17 cellular contexts compared by ENCODE assay signal in genomic region chr12:6197996-6198395, GRCh38. TPM values are rescaled to one million over a fixed set of nuclear protein-coding genes. Genes with fewer than 3 reads are reported as not detected.
A peak's percentile ranks its signal among the peaks of the same experiment; 100 is the strongest.
DNase-seq lines count a peak whose midpoint lies in the region; ATAC-seq and TF ChIP-seq lines count a peak whose summit lies in the region.
"Had no signal": no experiment of that assay in that cellular context is flagged by ENCODE, and none has a peak within 500 bp of the region (broad histone marks: within the 10 kb centered on the region; RNA-seq: fewer than 3 reads in every experiment).

No MANE protein-coding gene starts in this region.

- H3K4me3 ChIP-seq in upper lobe of left lung = no peak overlapping the region

- ATAC-seq in upper lobe of left lung (ENCODE audit: low FRiP score in 2 of 2) (no peak), HG03280 (IDR thresholded peaks at IDR 0.05; ENCODE audit: unreplicated experiment) (no peak)
- ATAC-seq: activated CD4-positive, CD25-positive, alpha-beta regulatory T cell treated with anti-CD3 and anti-CD28 coated beads, Interleukin-2, amount 50 U/mL, for 24 hours; natural killer cell; T-cell had no signal

- no peaks in the 10 kb centered on the region for H3K36me3 Mint-ChIP-seq in dendritic cell treated with granulocyte-macrophage colony-stimulating factor and Interleukin-4, amounts not matched to agents 40 ng/mL and 50 ng/mL, for 4 days (ENCODE audit: low read depth)
- H3K36me3 Mint-ChIP-seq in nephron progenitor cell (ENCODE audit: low read depth) = no peaks in the 10 kb centered on the region
- H3K36me3 Mint-ChIP-seq: natural killer cell, T-cell had no signal

- no peaks in the 10 kb centered on the region for H3K9me3 Mint-ChIP-seq in dendritic cell treated with granulocyte-macrophage colony-stimulating factor and Interleukin-4, amounts not matched to agents 40 ng/mL and 50 ng/mL, for 4 days
- H3K9me3 Mint-ChIP-seq in nephron progenitor cell = no peaks in the 10 kb centered on the region
- H3K9me3 Mint-ChIP-seq: CD4-positive, CD25-positive, alpha-beta regulatory T cell; natural killer cell; T-cell had no signal

- DNase-seq in NCI-H2107 (lab: John Stamatoyannopoulos, UW) (peak; percentile 11), NCI-H2107 treated with DMSO at 0.1 percent for 48 hours (lab: John Stamatoyannopoulos, UW; ENCODE audit: unreplicated experiment) (no peak), nephron progenitor cell (peak; percentile 39), upper lobe of left lung (peak in 1 of 2 donors; percentile 36), D341Med (ENCODE audit: low spot score) (no peak), occipital lobe (lab: John Stamatoyannopoulos, UW) (no peak)
- DNase-seq: 8988T; activated gamma-delta T cell; CD4-positive, CD25-positive, alpha-beta regulatory T cell; EL; natural killer cell; NCI-H1694; T-cell had no signal

- intact Hi-C loops in dendritic cell treated with granulocyte-macrophage colony-stimulating factor and Interleukin-4, amounts not matched to agents 40 ng/mL and 50 ng/mL, for 4 days (cut with micrococcal nuclease) = loop anchor here (5.0 kb wide), 1 partner anchor 131 kb away; no protein-coding TSS in a partner anchor

- TF ChIP-seq EP300 in upper lobe of left lung (IDR thresholded peaks at IDR 0.05) = no peak

- H3K4me3 Mint-ChIP-seq in dendritic cell treated with granulocyte-macrophage colony-stimulating factor and Interleukin-4, amounts not matched to agents 40 ng/mL and 50 ng/mL, for 4 days = no peak overlapping the region
- H3K4me3 Mint-ChIP-seq in nephron progenitor cell = peak overlapping the region; percentile 31
- H3K4me3 Mint-ChIP-seq: natural killer cell, T-cell had no signal

- no peaks in the 10 kb centered on the region for H3K9me3 ChIP-seq in upper lobe of left lung

- 68 to 71% methylated on average over 6 of the region's 6 CpGs for WGBS in upper lobe of left lung, 2 donors

- H3K27me3 Mint-ChIP-seq in dendritic cell treated with granulocyte-macrophage colony-stimulating factor and Interleukin-4, amounts not matched to agents 40 ng/mL and 50 ng/mL, for 4 days = peaks cover 49% of the 10 kb centered on the region
- peaks cover 52% of the 10 kb centered on the region for H3K27me3 Mint-ChIP-seq in nephron progenitor cell (ENCODE audit: low read depth, poor library complexity)

- H3K27ac Mint-ChIP-seq in dendritic cell treated with granulocyte-macrophage colony-stimulating factor and Interleukin-4, amounts not matched to agents 40 ng/mL and 50 ng/mL, for 4 days = peak overlapping the region; percentile 76
- H3K27ac Mint-ChIP-seq in nephron progenitor cell = peak overlapping the region; percentile 38

- no peak for TF ChIP-seq CTCF in nephron progenitor cell (IDR thresholded peaks at IDR 0.05)
- no peak for TF ChIP-seq CTCF in upper lobe of left lung (IDR thresholded peaks at IDR 0.05)

- peaks cover 17 to 60% (median 38%) of the 10 kb centered on the region in 4 donors for H3K4me1 ChIP-seq in upper lobe of left lung

- peaks cover 0 to 8% (median 0%) of the 10 kb centered on the region in 4 donors for H3K27me3 ChIP-seq in upper lobe of left lung

- H3K36me3 ChIP-seq in upper lobe of left lung = no peaks in the 10 kb centered on the region

- no peak for TF ChIP-seq POLR2A in upper lobe of left lung (IDR thresholded peaks at IDR 0.05)

- H3K4me1 Mint-ChIP-seq in dendritic cell treated with granulocyte-macrophage colony-stimulating factor and Interleukin-4, amounts not matched to agents 40 ng/mL and 50 ng/mL, for 4 days (ENCODE audit: low read depth) = peaks cover 74% of the 10 kb centered on the region
- H3K4me1 Mint-ChIP-seq in nephron progenitor cell = peaks cover 70% of the 10 kb centered on the region

- peak overlapping the region in 3 of 4 donors; percentile 21 to 93 (median 38) for H3K27ac ChIP-seq in upper lobe of left lung
- H3K27ac ChIP-seq: HL-60 had no signal

RNA-seq across cellular contexts. Expression of gene CD9, which starts 2.2 kb away (rescaled TPM):
- total RNA-seq in upper lobe of left lung = 100 to 1,000 TPM in 5 of 6 donors, 10 to 100 TPM in 1; 96.4 to 716 (median 484) TPM
- total RNA-seq in occipital lobe = 29.5 TPM

Comparison
In these comparisons a context has a peak if more than half of its experiments do, and no peak if none do; other contexts are left out.
1. DNase-seq: peak in NCI-H2107 (single experiment) and nephron progenitor cell (single experiment); none in NCI-H2107 treated with DMSO at 0.1 percent for 48 hours (single experiment), D341Med (single experiment) and occipital lobe (single experiment).